In genomic region chr2:200350796-200351195, GRCh38 we compare ENCODE assay signal across 18 cellular contexts. TPM values are rescaled to one million over a fixed set of nuclear protein-coding genes. Genes with fewer than 3 reads are reported as not detected.
DNase-seq lines count a peak whose midpoint lies in the region; ATAC-seq and TF ChIP-seq lines count a peak whose summit lies in the region.
"Had no signal": no experiment of that assay in that cellular context is flagged by ENCODE, and none has a peak within 500 bp of the region (broad histone marks: within the 10 kb centered on the region; RNA-seq: fewer than 3 reads in every experiment).

No MANE protein-coding gene starts in this region.

- no peak for TF ChIP-seq POLR2A in vagina (IDR thresholded peaks at IDR 0.05)

- intact Hi-C loops in vagina (cut with DNase I): no loop called here

- peak; percentile 38 for DNase-seq in AG09309 (ENCODE audit: low read depth)
- DNase-seq in cardiac fibroblast (ENCODE audit: low read depth in 2 of 2): peak; percentile 75 to 81
- DNase-seq in kidney tubule cell (ENCODE audit: low spot score): peak; percentile 32
- DNase-seq in vagina (ENCODE audit: extremely low spot score in 2 of 2): no peak
- no peak for DNase-seq in activated CD8-positive, alpha-beta memory T cell treated with anti-CD3 and anti-CD28 coated beads, Interleukin-2, amount 50 U/mL, for 48 hours
- DNase-seq: activated CD4-positive, alpha-beta T cell treated with anti-CD3 and anti-CD28 coated beads for 1 hour; activated naive CD8-positive, alpha-beta T cell treated with anti-CD3 and anti-CD28 coated beads, Interleukin-2, amount 50 U/mL, for 24 hours; AML-193; foreskin melanocyte; immature natural killer cell; mucosa of descending colon; NCI-H2029 treated with DMSO at 0.1 percent for 48 hours; posterior cingulate gyrus had no signal

- TF ChIP-seq CTCF in AG09309 (IDR thresholded peaks at IDR 0.05; ENCODE audit: control insufficient read depth, insufficient read depth, low read depth, low read length, missing control alignments) (no peak), cardiac fibroblast (IDR thresholded peaks at IDR 0.05; ENCODE audit: low read depth, low read length) (no peak), vagina (IDR thresholded peaks at IDR 0.05) (no peak)

- peak overlapping the region; percentile 21; the same call in 1 of the 2 replicates for H3K9ac ChIP-seq in HUES48 (ENCODE audit: low read depth, low read length)

- H3K4me1 ChIP-seq in HUES48 (ENCODE audit: control insufficient read depth, insufficient read depth, low read length) (peaks cover 52% of the 10 kb centered on the region), vagina (peaks cover 76% of the 10 kb centered on the region)
- H3K4me1 ChIP-seq: HAP-1 had no signal

- ATAC-seq in HG03460 (IDR thresholded peaks at IDR 0.05; ENCODE audit: unreplicated experiment) (no peak), GM19328 (IDR thresholded peaks at IDR 0.05; ENCODE audit: unreplicated experiment) (no peak)
- ATAC-seq: activated naive CD8-positive, alpha-beta T cell treated with anti-CD3 and anti-CD28 coated beads, Interleukin-2, amount 50 U/mL, for 24 hours; mucosa of descending colon had no signal

- peak overlapping the region; percentile 37 for H3K27ac ChIP-seq in HUES48 (ENCODE audit: low read depth, low read length)
- H3K27ac ChIP-seq in vagina: no peak overlapping the region
- H3K27ac ChIP-seq: RWPE1 had no signal

- H3K9me3 ChIP-seq in HUES48 (ENCODE audit: control insufficient read depth, insufficient read depth, low read length): no peaks in the 10 kb centered on the region
- no peaks in the 10 kb centered on the region for H3K9me3 ChIP-seq in vagina
- H3K9me3 ChIP-seq: HAP-1, mucosa of descending colon had no signal

- H3K36me3 ChIP-seq in HUES48 (ENCODE audit: control insufficient read depth, insufficient read depth, low read length): peaks cover 3% of the 10 kb centered on the region; the same call in 1 of the 2 replicates
- no peaks in the 10 kb centered on the region for H3K36me3 ChIP-seq in vagina
- H3K36me3 ChIP-seq: HAP-1 had no signal

- H3K27me3 ChIP-seq in HUES48 (ENCODE audit: control insufficient read depth, insufficient read depth, low read length): no peaks in the 10 kb centered on the region
- no peaks in the 10 kb centered on the region for H3K27me3 ChIP-seq in vagina

- H3K4me3 ChIP-seq in AG09309 (ENCODE audit: control insufficient read depth, low read depth, low read length): no peak overlapping the region
- H3K4me3 ChIP-seq in HUES48 (ENCODE audit: low read depth, low read length): no peak overlapping the region
- no peak overlapping the region for H3K4me3 ChIP-seq in cardiac fibroblast (replicated peaks in 1 of 2; ENCODE audit: low read depth in 2 of 2, low read length in 2 of 2)
- no peak overlapping the region for H3K4me3 ChIP-seq in vagina
- H3K4me3 ChIP-seq: HAP-1, mucosa of descending colon had no signal

RNA-seq across cellular contexts. Expression of gene SPATS2L, which starts 44.3 kb away (rescaled TPM):
- total RNA-seq in vagina: 65.6 TPM

Comparison
In these comparisons a context has a peak if more than half of its experiments do, and no peak if none do; other contexts are left out.
1. DNase-seq: peak in AG09309 (single experiment), cardiac fibroblast (2 of 2) and kidney tubule cell (single experiment); none in vagina (0 of 2) and activated CD8-positive, alpha-beta memory T cell treated with anti-CD3 and anti-CD28 coated beads, Interleukin-2, amount 50 U/mL, for 48 hours (single experiment).